In genomic region chr1:9263984-9264929, GRCh38 we compare ENCODE assay signal across 27 cellular contexts.
"Had no signal": no experiment of that assay in that cellular context is flagged by ENCODE, and none has a peak within 500 bp of the region (broad histone marks: within the 10 kb centered on the region; RNA-seq: fewer than 3 reads in every experiment).

No MANE protein-coding gene starts in this region.

- H3K4me3 Mint-ChIP-seq: activated B cell treated with CpG ODN at 0.5 μM for 24 hours; activated CD4-positive, alpha-beta memory T cell treated with anti-CD3 and anti-CD28 coated beads for 36 hours; activated CD4-positive, alpha-beta T cell treated with anti-CD3 and anti-CD28 coated beads, Interleukin-2, amount 10 ng/mL, durations not matched to agents 7 days and 5 days; activated naive CD8-positive, alpha-beta T cell treated with anti-CD3 and anti-CD28 coated beads, Interleukin-2, amount 50 U/mL, for 24 hours; activated T-cell treated with anti-CD3 and anti-CD28 coated beads, Interleukin-2, amount 50 U/mL, for 4 hours; T-cell had no signal

- H3K27me3 ChIP-seq: brain microvascular endothelial cell, cardiac muscle cell had no signal

- H3K27me3 Mint-ChIP-seq: activated B cell treated with CpG ODN at 0.5 μM for 24 hours; activated CD4-positive, alpha-beta memory T cell treated with anti-CD3 and anti-CD28 coated beads for 36 hours; activated CD4-positive, alpha-beta T cell treated with anti-CD3 and anti-CD28 coated beads, Interleukin-2, amount 10 ng/mL, durations not matched to agents 7 days and 5 days; activated naive CD8-positive, alpha-beta T cell treated with anti-CD3 and anti-CD28 coated beads, Interleukin-2, amount 50 U/mL, for 24 hours; T-cell had no signal

- H3K4me3 ChIP-seq: cardiac muscle cell, SK-N-MC had no signal

- H3K27ac Mint-ChIP-seq: activated B cell treated with CpG ODN at 0.5 μM for 24 hours; activated CD4-positive, alpha-beta memory T cell treated with anti-CD3 and anti-CD28 coated beads for 36 hours; activated CD4-positive, alpha-beta T cell treated with anti-CD3 and anti-CD28 coated beads, Interleukin-2, amount 10 ng/mL, durations not matched to agents 7 days and 5 days; activated naive CD4-positive, alpha-beta T cell treated with anti-CD3 and anti-CD28 coated beads, Interleukin-2, amount 50 U/mL, for 72 hours; activated naive CD8-positive, alpha-beta T cell treated with anti-CD3 and anti-CD28 coated beads, Interleukin-2, amount 50 U/mL, for 24 hours had no signal

- ATAC-seq: activated naive CD4-positive, alpha-beta T cell treated with anti-CD3 and anti-CD28 coated beads, Interleukin-2, amount 50 U/mL, for 72 hours; activated naive CD8-positive, alpha-beta T cell treated with anti-CD3 and anti-CD28 coated beads, Interleukin-2, amount 50 U/mL, for 24 hours; activated T-cell treated with anti-CD3 and anti-CD28 coated beads, Interleukin-2, amount 50 U/mL, for 4 hours; T-cell had no signal

- H3K9me3 Mint-ChIP-seq: activated B cell treated with CpG ODN at 0.5 μM for 24 hours; activated T-cell treated with anti-CD3 and anti-CD28 coated beads, Interleukin-2, amount 50 U/mL, for 4 hours; T-cell had no signal

- FAIRE-seq: TTC549 had no signal

- DNase-seq: activated B cell treated with CpG ODN at 0.5 μM for 24 hours; activated CD4-positive, alpha-beta memory T cell treated with anti-CD3 and anti-CD28 coated beads for 36 hours; activated CD4-positive, alpha-beta T cell treated with anti-CD3 and anti-CD28 coated beads for 1 hour; activated CD4-positive, alpha-beta T cell treated with anti-CD3 and anti-CD28 coated beads, Interleukin-2, amount 10 ng/mL, durations not matched to agents 7 days and 5 days; activated CD8-positive, alpha-beta memory T cell treated with anti-CD3 and anti-CD28 coated beads for 24 hours; activated effector memory CD4-positive, alpha-beta T cell treated with anti-CD3 and anti-CD28 coated beads, Interleukin-2, amount 50 U/mL, for 16 hours; activated naive CD4-positive, alpha-beta T cell treated with Interleukin-2 at 50 U/mL for 16 hours; activated naive CD8-positive, alpha-beta T cell treated with anti-CD3 and anti-CD28 coated beads, Interleukin-2, amount 50 U/mL, for 24 hours; activated T-cell treated with anti-CD3 and anti-CD28 coated beads, Interleukin-2, amount 50 U/mL, for 4 hours; amniotic stem cell; brain microvascular endothelial cell; Karpas-422; NCI-H146; NCI-H187 treated with DMSO at 0.1 percent for 48 hours; NCI-H2107; NCI-H2171 treated with DMSO at 0.1 percent for 48 hours; NCI-H345; NCI-H510A; NCI-H526 treated with DMSO at 0.1 percent for 48 hours; NCI-H82; T-cell; T-helper 2 cell; T1000 had no signal

- H3K27ac ChIP-seq: brain microvascular endothelial cell, cardiac muscle cell, SK-N-MC had no signal
